In the genomic region with DNA sequence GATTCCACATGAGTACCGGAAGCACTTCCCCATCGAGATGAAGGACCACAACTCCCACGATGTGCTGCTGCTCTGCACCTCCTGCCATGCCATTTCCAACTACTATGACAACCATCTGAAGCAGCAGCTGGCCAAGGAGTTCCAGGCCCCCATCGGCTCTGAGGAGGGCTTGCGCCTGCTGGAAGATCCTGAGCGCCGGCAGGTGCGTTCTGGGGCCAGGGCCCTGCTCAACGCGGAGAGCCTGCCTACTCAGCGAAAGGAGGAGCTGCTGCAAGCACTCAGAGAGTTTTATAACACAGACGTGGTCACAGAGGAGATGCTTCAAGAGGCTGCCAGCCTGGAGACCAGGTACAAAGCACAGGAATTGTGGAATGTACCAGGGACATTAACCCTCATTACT, we compare ENCODE assay signal across 25 cellular contexts.
"Had no signal": no experiment of that assay in that cellular context is flagged by ENCODE, and none has a peak within 500 bp of the region (broad histone marks: within the 10 kb centered on the region; RNA-seq: fewer than 3 reads in every experiment).

No MANE protein-coding gene starts in this region.

- ATAC-seq: left cardiac atrium; left lobe of liver; left ventricle myocardium superior; mucosa of descending colon; naive thymus-derived CD4-positive, alpha-beta T cell; pancreas; right cardiac atrium; sciatic nerve; upper lobe of right lung had no signal

- H3K27ac Mint-ChIP-seq: memory B cell; natural killer cell treated with Interleukin-12 subunit alpha and Interleukin-12 subunit beta and Interleukin-15 and Interleukin-18, amount 100 ng/mL, for 72 hours had no signal

- H3K27me3 Mint-ChIP-seq: memory B cell; naive thymus-derived CD4-positive, alpha-beta T cell; natural killer cell treated with Interleukin-12 subunit alpha and Interleukin-12 subunit beta and Interleukin-15 and Interleukin-18, amount 100 ng/mL, for 72 hours had no signal

- DNase-seq: hippocampal formation; kidney glomerular epithelial cell; left cardiac atrium; left ventricle myocardium superior; midbrain; mucosa of descending colon; naive thymus-derived CD4-positive, alpha-beta T cell; nucleus accumbens; pancreas; retina; right cardiac atrium; stimulated activated CD4-positive, alpha-beta T cell treated with anti-CD3 and anti-CD28 coated beads, Interleukin-12 subunit alpha, Interleukin-12 subunit beta, amount 100 ng/mL, for 4 hours; stimulated activated CD4-positive, alpha-beta T cell treated with anti-CD3 and anti-CD28 coated beads, Interleukin-15, amount 100 ng/mL, for 24 hours; stimulated activated CD4-positive, alpha-beta T cell treated with anti-CD3 and anti-CD28 coated beads, Interleukin-2, amount 100 ng/mL, for 24 hours; stimulated activated CD4-positive, alpha-beta T cell treated with anti-CD3 and anti-CD28 coated beads, Interleukin-4, amount 100 ng/mL, for 1 hour; stimulated activated naive CD4-positive, alpha-beta T cell; tibial artery; trophoblast cell; upper lobe of right lung; uterus had no signal

- H3K4me1 Mint-ChIP-seq: memory B cell had no signal

- H3K4me3 Mint-ChIP-seq: memory B cell; naive thymus-derived CD4-positive, alpha-beta T cell; natural killer cell treated with Interleukin-12 subunit alpha and Interleukin-12 subunit beta and Interleukin-15 and Interleukin-18, amount 100 ng/mL, for 72 hours; neural crest cell had no signal

- H3K9me3 Mint-ChIP-seq: memory B cell; naive thymus-derived CD4-positive, alpha-beta T cell; natural killer cell treated with Interleukin-12 subunit alpha and Interleukin-12 subunit beta and Interleukin-15 and Interleukin-18, amount 100 ng/mL, for 72 hours; neural crest cell had no signal
